ENCODE assay signal across 24 cellular contexts in genomic region chr5:174732040-174733020, GRCh38. TPM values are rescaled to one million over a fixed set of nuclear protein-coding genes. Genes with fewer than 3 reads are reported as not detected.
A peak's percentile ranks its signal among the peaks of the same experiment; 100 is the strongest.
DNase-seq lines count a peak whose midpoint lies in the region; ATAC-seq and TF ChIP-seq lines count a peak whose summit lies in the region.
"Had no signal": no experiment of that assay in that cellular context is flagged by ENCODE, and none has a peak within 500 bp of the region (broad histone marks: within the 10 kb centered on the region; RNA-seq: fewer than 3 reads in every experiment).

No MANE protein-coding gene starts in this region.

- no peaks in the 10 kb centered on the region for H3K36me3 ChIP-seq in HUES48 (ENCODE audit: control insufficient read depth, insufficient read depth, low read length)
- H3K36me3 ChIP-seq in thyroid gland = no peaks in the 10 kb centered on the region

- DNase-seq in coronary artery (ENCODE audit: low spot score) = no peak
- peak; percentile 87 for DNase-seq in islet precursor cell
- no peak for DNase-seq in progenitor cell of endocrine pancreas (ENCODE audit: low spot score, unreplicated experiment)
- DNase-seq in thyroid gland = no peak
- no peak for DNase-seq in activated gamma-delta T cell treated with Interleukin-2 at 50 U/mL for 16 hours
- DNase-seq in dermis blood vessel endothelial cell = no peak
- DNase-seq: activated CD4-positive, CD25-positive, alpha-beta regulatory T cell treated with anti-CD3 and anti-CD28 coated beads, Interleukin-2, amount 50 U/mL, for 72 hours; activated CD8-positive, alpha-beta memory T cell treated with anti-CD3 and anti-CD28 coated beads for 24 hours; activated naive CD4-positive, alpha-beta T cell treated with anti-CD3 and anti-CD28 coated beads, Interleukin-2, amount 50 U/mL, for 16 hours; activated T-cell treated with anti-CD3 and anti-CD28 coated beads, Interleukin-2, amount 50 U/mL, for 4 hours; heart left ventricle; Karpas-422; mammary epithelial cell; naive thymus-derived CD4-positive, alpha-beta T cell; NCI-H1105; NCI-H2029 treated with DMSO at 0.1 percent for 48 hours; stimulated activated CD4-positive, alpha-beta T cell treated with anti-CD3 and anti-CD28 coated beads, Interleukin-2, amount 100 ng/mL, for 48 hours; stimulated activated naive CD8-positive, alpha-beta T cell treated with anti-CD3 and anti-CD28 coated beads, Interleukin-15, Interleukin-2, amounts not matched to agents 100 U/mL and 50 U/mL, for 24 hours; T1000; tibial artery had no signal

- H3K9me3 ChIP-seq in HUES48 (ENCODE audit: control insufficient read depth, insufficient read depth, low read length) (no peaks in the 10 kb centered on the region), thyroid gland (no peaks in the 10 kb centered on the region)
- H3K9me3 ChIP-seq: heart left ventricle, tibial artery had no signal

- TF ChIP-seq CTCF in coronary artery (IDR thresholded peaks at IDR 0.05) (no peak), progenitor cell of endocrine pancreas (IDR thresholded peaks at IDR 0.05; ENCODE audit: unreplicated experiment) (no peak), thyroid gland (IDR thresholded peaks at IDR 0.05) (no peak)

- H3K4me1 Mint-ChIP-seq in progenitor cell of endocrine pancreas (ENCODE audit: low read depth) = peaks cover 10% of the 10 kb centered on the region

- H3K9me3 Mint-ChIP-seq in progenitor cell of endocrine pancreas (ENCODE audit: low read depth) = no peaks in the 10 kb centered on the region
- H3K9me3 Mint-ChIP-seq: activated T-cell treated with anti-CD3 and anti-CD28 coated beads, Interleukin-2, amount 50 U/mL, for 4 hours had no signal

- WGBS in thyroid gland, 2 donors = 10 to 17% methylated on average over 25 to 35 of the region's 61 CpGs

- TF ChIP-seq POLR2A in thyroid gland (IDR thresholded peaks at IDR 0.05) = no peak

- intact Hi-C loops in thyroid gland (cut with DNase I) = no loop called here

- no peak overlapping the region for H3K27ac ChIP-seq in HUES48 (ENCODE audit: low read depth, low read length)
- no peak overlapping the region for H3K27ac ChIP-seq in coronary artery
- no peak overlapping the region for H3K27ac ChIP-seq in thyroid gland
- H3K27ac ChIP-seq: heart left ventricle, skin epidermis, tibial artery had no signal

- no peak overlapping the region for H3K9ac ChIP-seq in HUES48 (ENCODE audit: low read depth, low read length)

- peaks cover 100% of the 10 kb centered on the region for H3K27me3 ChIP-seq in HUES48 (ENCODE audit: control insufficient read depth, insufficient read depth, low read length)
- H3K27me3 ChIP-seq in thyroid gland = peaks cover 10% of the 10 kb centered on the region

- H3K4me1 ChIP-seq in HUES48 (ENCODE audit: control insufficient read depth, insufficient read depth, low read length) = peaks cover 66% of the 10 kb centered on the region
- H3K4me1 ChIP-seq in thyroid gland = peaks cover 5 to 6% of the 10 kb centered on the region in 2 donors

- H3K27ac Mint-ChIP-seq in progenitor cell of endocrine pancreas = no peak overlapping the region
- H3K27ac Mint-ChIP-seq: naive thymus-derived CD4-positive, alpha-beta T cell had no signal

- H3K4me3 Mint-ChIP-seq in progenitor cell of endocrine pancreas (ENCODE audit: low read depth) = peak overlapping the region; percentile 49
- H3K4me3 Mint-ChIP-seq: activated T-cell treated with anti-CD3 and anti-CD28 coated beads, Interleukin-2, amount 50 U/mL, for 4 hours; naive thymus-derived CD4-positive, alpha-beta T cell had no signal

- ATAC-seq in HG03565 (IDR thresholded peaks at IDR 0.05; ENCODE audit: unreplicated experiment) = no peak
- ATAC-seq: activated T-cell treated with anti-CD3 and anti-CD28 coated beads, Interleukin-2, amount 50 U/mL, for 4 hours; heart left ventricle; naive thymus-derived CD4-positive, alpha-beta T cell; SK-N-SH treated with all-trans-retinoic acid at 6 μM for 48 hours; stimulated activated naive CD8-positive, alpha-beta T cell treated with anti-CD3 and anti-CD28 coated beads, Interleukin-15, Interleukin-2, amounts not matched to agents 100 U/mL and 50 U/mL, for 24 hours had no signal

- peak overlapping the region; percentile 35 for H3K4me3 ChIP-seq in HUES48 (ENCODE audit: low read depth, low read length)
- peak overlapping the region; percentile 4 for H3K4me3 ChIP-seq in coronary artery
- H3K4me3 ChIP-seq in thyroid gland (replicated peaks in 1 of 3) = no peak overlapping the region
- H3K4me3 ChIP-seq: heart left ventricle, skin epidermis, tibial artery had no signal

- peaks cover 100% of the 10 kb centered on the region for H3K27me3 Mint-ChIP-seq in progenitor cell of endocrine pancreas

- H3K36me3 Mint-ChIP-seq in progenitor cell of endocrine pancreas (ENCODE audit: insufficient read depth) = peaks cover 2% of the 10 kb centered on the region

RNA-seq across cellular contexts. Expression of gene MSX2, which starts 7.9 kb away (rescaled TPM):
- total RNA-seq in progenitor cell of endocrine pancreas = 5.8 and 11.7 TPM in 2 replicates
- total RNA-seq in thyroid gland = 1 to 10 TPM in 1 of 4 donors, under 1 TPM in 3; 0.29 to 1.3 (median 0.42) TPM
- 0.05 and 0.17 TPM in 2 replicates for total RNA-seq in dermis blood vessel endothelial cell
- total RNA-seq: naive thymus-derived CD4-positive, alpha-beta T cell had no signal

Comparison
In these comparisons a context has a peak if more than half of its experiments do, and no peak if none do; other contexts are left out.
1. H3K4me3 ChIP-seq: peak in HUES48 (single experiment) and coronary artery (single experiment); none in thyroid gland (0 of 3).